15 cellular contexts compared by ENCODE assay signal in the genomic region with DNA sequence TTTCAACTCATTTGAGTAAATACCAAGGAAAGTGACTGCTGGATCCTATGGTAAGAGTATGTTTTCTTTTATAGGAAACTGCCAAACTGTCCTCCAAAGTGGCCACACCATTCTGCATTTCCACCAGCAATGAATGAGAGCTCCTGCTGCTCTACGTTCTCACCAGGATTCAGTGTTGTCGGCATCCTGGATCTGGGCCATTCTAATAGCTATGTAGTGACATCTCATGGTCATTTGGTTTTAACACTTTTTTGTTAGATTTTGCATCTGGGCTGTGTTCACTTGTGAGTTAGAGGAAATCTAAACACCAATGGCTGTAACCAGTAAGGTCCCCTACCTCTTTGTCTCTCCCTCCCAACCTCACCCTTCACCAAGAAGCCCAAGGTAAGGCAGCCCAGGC.
DNase-seq lines count a peak whose midpoint lies in the region; TF ChIP-seq lines count a peak whose summit lies in the region.
"Had no signal": no experiment of that assay in that cellular context is flagged by ENCODE, and none has a peak within 500 bp of the region (broad histone marks: within the 10 kb centered on the region; RNA-seq: fewer than 3 reads in every experiment).

No MANE protein-coding gene starts in this region.

- no peak overlapping the region for H2AFZ ChIP-seq in SK-N-SH (ENCODE audit: low read depth)

- H3K27me3 ChIP-seq in SK-N-SH (ENCODE audit: insufficient read depth) = no peaks in the 10 kb centered on the region
- H3K27me3 ChIP-seq: BLaER1 treated with 17β-estradiol and CSF1 and Interleukin-3, amounts not matched to agents 10 nM and 100 nM had no signal

- CTCF ChIA-PET in SK-N-SH (lab: Yijun Ruan, JAX) = interaction anchor here (0.6 kb wide), 1 partner anchor 1120 kb away, joined by 3 read pairs; no protein-coding TSS in a partner anchor

- no peaks in the 10 kb centered on the region for H3K9me3 ChIP-seq in SK-N-SH

- H3K4me2 ChIP-seq in SK-N-SH = no peak overlapping the region
- H3K4me2 ChIP-seq: BLaER1 treated with 17β-estradiol and CSF1 and Interleukin-3, amounts not matched to agents 10 nM and 100 nM had no signal

- 19% methylated on average over 2 of the region's 2 CpGs for WGBS in SK-N-SH (ENCODE audit: low lambda C conversion rate)

- H3K9me2 ChIP-seq in SK-N-SH = no peaks in the 10 kb centered on the region

- no peaks in the 10 kb centered on the region for H3F3A ChIP-seq in SK-N-SH (replicated peaks; ENCODE audit: insufficient read depth)

- no peak overlapping the region for H3K27ac ChIP-seq in SK-N-SH (ENCODE audit: low read depth in 2 of 2, low read length in 1 of 2)
- H3K27ac ChIP-seq: BLaER1 treated with 17β-estradiol and CSF1 and Interleukin-3, amounts not matched to agents 10 nM and 100 nM; coronary artery had no signal

- DNase-seq in Ammon's horn (ENCODE audit: low spot score) = peak; percentile 42
- peak; percentile 16 for DNase-seq in HT-29 (ENCODE audit: low spot score)
- no peak for DNase-seq in SK-N-SH
- DNase-seq in glomerular visceral epithelial cell (ENCODE audit: extremely low spot score) = peak; percentile 5
- no peak for DNase-seq in T-helper 1 cell
- DNase-seq in kidney tubule cell (ENCODE audit: low spot score) = no peak
- no peak for DNase-seq in NCI-H2171 (lab: John Stamatoyannopoulos, UW)
- no peak for DNase-seq in NCI-H2227 (lab: John Stamatoyannopoulos, UW; ENCODE audit: unreplicated experiment)
- DNase-seq: activated CD4-positive, CD25-positive, alpha-beta regulatory T cell; activated gamma-delta T cell treated with Interleukin-2 at 50 U/mL for 16 hours; DMS79; stimulated activated CD4-positive, alpha-beta T cell treated with anti-CD3 and anti-CD28 coated beads, Interleukin-2, amount 100 ng/mL, for 48 hours; SW 1271 had no signal

- no peaks in the 10 kb centered on the region for H3K4me1 ChIP-seq in SK-N-SH (ENCODE audit: control insufficient read depth in 1 of 2, insufficient read depth in 2 of 2, low read depth in 1 of 2, low read length in 1 of 2)

- H3K4me3 ChIP-seq in SK-N-SH (ENCODE audit: low read depth in 2 of 2, low read length in 1 of 2) = no peak overlapping the region
- H3K4me3 ChIP-seq: BLaER1 treated with 17β-estradiol and CSF1 and Interleukin-3, amounts not matched to agents 10 nM and 100 nM; coronary artery had no signal

- no peak for TF ChIP-seq CTCF in SK-N-SH (IDR thresholded peaks at IDR 0.05)

- POLR2A ChIA-PET in SK-N-SH (lab: Yijun Ruan, JAX) = no interaction called here

- TF ChIP-seq RAD21 in SK-N-SH (IDR thresholded peaks at IDR 0.05; ENCODE audit: low read length) = peak; percentile 52

- no peaks in the 10 kb centered on the region for H4K20me1 ChIP-seq in SK-N-SH (ENCODE audit: insufficient read depth)
- H4K20me1 ChIP-seq: BLaER1 treated with 17β-estradiol and CSF1 and Interleukin-3, amounts not matched to agents 10 nM and 100 nM had no signal

- no peaks in the 10 kb centered on the region for H3K79me2 ChIP-seq in SK-N-SH (ENCODE audit: insufficient read depth)

- no peaks in the 10 kb centered on the region for H3K36me3 ChIP-seq in SK-N-SH (replicated peaks in 1 of 2; ENCODE audit: control insufficient read depth in 1 of 2, insufficient read depth in 2 of 2, low read length in 1 of 2)
- H3K36me3 ChIP-seq: BLaER1 treated with 17β-estradiol and CSF1 and Interleukin-3, amounts not matched to agents 10 nM and 100 nM had no signal

- no peak overlapping the region for H3K9ac ChIP-seq in SK-N-SH
- H3K9ac ChIP-seq: BLaER1 treated with 17β-estradiol and CSF1 and Interleukin-3, amounts not matched to agents 10 nM and 100 nM had no signal

- TF ChIP-seq EP300 in SK-N-SH (IDR thresholded peaks at IDR 0.05; ENCODE audit: borderline replicate concordance in 1 of 2, low read depth in 1 of 2, low read length in 1 of 2) = no peak

TF ChIP-seq in SK-N-SH, 30 proteins besides CTCF, POLR2A, EP300 and RAD21:
- no peak for TF ChIP-seq GABPA (IDR thresholded peaks at IDR 0.05; ENCODE audit: low read depth)

Comparison
In these comparisons a context has a peak if more than half of its experiments do, and no peak if none do; other contexts are left out.
1. DNase-seq: peak in Ammon's horn (single experiment), HT-29 (single experiment) and glomerular visceral epithelial cell (single experiment); none in SK-N-SH (single experiment), T-helper 1 cell (0 of 5), kidney tubule cell (single experiment), NCI-H2171 (single experiment) and NCI-H2227 (single experiment).